ENCODE assay signal across 8 cellular contexts in genomic region chr17:28717578-28718316, GRCh38. TPM values are rescaled to one million over a fixed set of nuclear protein-coding genes. Genes with fewer than 3 reads are reported as not detected.
DNase-seq lines count a peak whose midpoint lies in the region; ATAC-seq and TF ChIP-seq lines count a peak whose summit lies in the region.

A gene with protein sequence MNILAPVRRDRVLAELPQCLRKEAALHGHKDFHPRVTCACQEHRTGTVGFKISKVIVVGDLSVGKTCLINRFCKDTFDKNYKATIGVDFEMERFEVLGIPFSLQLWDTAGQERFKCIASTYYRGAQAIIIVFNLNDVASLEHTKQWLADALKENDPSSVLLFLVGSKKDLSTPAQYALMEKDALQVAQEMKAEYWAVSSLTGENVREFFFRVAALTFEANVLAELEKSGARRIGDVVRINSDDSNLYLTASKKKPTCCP (minus strand): TSS chr17:28717868. CDS start chr17:28717266, 602 bp downstream.

- H3K27ac ChIP-seq in hepatocyte (peak within 1 kb of the TSS; percentile 94), prostate gland (peak within 1 kb of the TSS; percentile 83 to 87)

- peak within 1 kb of the TSS; percentile 70 for H2AFZ ChIP-seq in hepatocyte

- H3K79me2 ChIP-seq in hepatocyte = peaks cover 51% of the 10 kb centered on the region

- H3K4me1 ChIP-seq in hepatocyte (ENCODE audit: insufficient read depth) = peaks cover 34% of the 10 kb centered on the region
- H3K4me1 ChIP-seq in prostate gland (replicated peaks) = peaks cover 26% of the 10 kb centered on the region

- H3K36me3 ChIP-seq in hepatocyte (replicated peaks; ENCODE audit: insufficient read depth, low read depth) (no peaks in the 10 kb centered on the region), prostate gland (peaks cover 3 to 10% of the 10 kb centered on the region in 2 donors)

- DNase-seq in activated CD8-positive, alpha-beta memory T cell treated with anti-CD3 and anti-CD28 coated beads, Interleukin-2, amount 50 U/mL, for 48 hours = peak; percentile 79
- no peak for DNase-seq in activated CD8-positive, alpha-beta memory T cell treated with anti-CD3 and anti-CD28 coated beads for 24 hours
- peak; percentile 84 to 98 for DNase-seq in NCI-H526 (lab: John Stamatoyannopoulos, UW)
- peak; percentile 97 for DNase-seq in astrocyte of the hippocampus (ENCODE audit: low read depth, low spot score)
- peak; percentile 94 for DNase-seq in hepatocyte (ENCODE audit: low spot score)
- peak; percentile 67 for DNase-seq in prostate gland (ENCODE audit: low spot score)
- DNase-seq in Ammon's horn (ENCODE audit: low spot score) = no peak

- ATAC-seq in HG02763 (IDR thresholded peaks at IDR 0.05; ENCODE audit: unreplicated experiment) = no peak

- TF ChIP-seq POLR2A in prostate gland (IDR thresholded peaks at IDR 0.05) = peak; percentile 58

- intact Hi-C loops in prostate gland (cut with DNase I) = no loop called here

- H3K27me3 ChIP-seq in hepatocyte (no peaks in the 10 kb centered on the region), prostate gland (replicated peaks; ENCODE audit: insufficient read depth) (no peaks in the 10 kb centered on the region)

- no peaks in the 10 kb centered on the region for H3K9me2 ChIP-seq in hepatocyte (replicated peaks; ENCODE audit: insufficient read depth)

- TF ChIP-seq CTCF in hepatocyte (IDR thresholded peaks at IDR 0.05; ENCODE audit: poor library complexity) = peak; percentile 51
- peak in 2 of 4 experiments; percentile 32 to 40 for TF ChIP-seq CTCF in prostate gland (IDR thresholded peaks at IDR 0.05)

- H3K9me3 ChIP-seq in hepatocyte (ENCODE audit: low read depth) = no peaks in the 10 kb centered on the region
- H3K9me3 ChIP-seq in prostate gland = no peaks in the 10 kb centered on the region

- H3K4me3 ChIP-seq in hepatocyte (peak within 1 kb of the TSS; percentile 85), prostate gland (peak within 1 kb of the TSS; percentile 42 to 43)

- 5% methylated on average over 15 of the region's 59 CpGs for WGBS in hepatocyte (ENCODE audit: low lambda C conversion rate, missing lambda C conversion rate)
- WGBS in prostate gland = 1% methylated on average over 33 of the region's 59 CpGs

- peaks cover 31% of the 10 kb centered on the region for H4K20me1 ChIP-seq in hepatocyte (ENCODE audit: insufficient read depth, poor library complexity, severe bottlenecking)

- H3K4me2 ChIP-seq in hepatocyte = peak within 1 kb of the TSS; percentile 88

RNA-seq across cellular contexts. Expression of the gene that starts here (rescaled TPM):
- 160 and 184 TPM in 2 replicates for total RNA-seq in hepatocyte
- 180 and 185 TPM in 2 replicates for polyA plus RNA-seq in hepatocyte
- total RNA-seq in prostate gland = 100 to 1,000 TPM; 165 to 181 TPM

Comparison
In these comparisons a context has a peak if more than half of its experiments do, and no peak if none do; other contexts are left out.
1. DNase-seq: peak in activated CD8-positive, alpha-beta memory T cell treated with anti-CD3 and anti-CD28 coated beads, Interleukin-2, amount 50 U/mL, for 48 hours (single experiment), NCI-H526 (2 of 2), astrocyte of the hippocampus (single experiment), hepatocyte (single experiment) and prostate gland (single experiment); none in activated CD8-positive, alpha-beta memory T cell treated with anti-CD3 and anti-CD28 coated beads for 24 hours (single experiment) and Ammon's horn (single experiment).